13 cellular contexts compared by ENCODE assay signal in genomic region chr16:5110933-5111332, GRCh38. TPM values are rescaled to one million over a fixed set of nuclear protein-coding genes. Genes with fewer than 3 reads are reported as not detected.
"Had no signal": no experiment of that assay in that cellular context is flagged by ENCODE, and none has a peak within 500 bp of the region (broad histone marks: within the 10 kb centered on the region; RNA-seq: fewer than 3 reads in every experiment).

No MANE protein-coding gene starts in this region.

RNA-seq across cellular contexts. Expression of gene C16orf89, which starts 45.2 kb away (rescaled TPM):
- total RNA-seq: activated B cell treated with CpG ODN at 0.5 μM for 24 hours; activated CD4-positive, alpha-beta memory T cell treated with anti-CD3 and anti-CD28 coated beads for 36 hours; activated CD4-positive, alpha-beta T cell treated with anti-CD3 and anti-CD28 coated beads, Interleukin-2, amount 10 ng/mL, durations not matched to agents 24 days and 14 days; activated CD8-positive, alpha-beta memory T cell treated with anti-CD3 and anti-CD28 coated beads for 36 hours; activated CD8-positive, alpha-beta T cell treated with anti-CD3 and anti-CD28 coated beads for 36 hours; activated naive CD4-positive, alpha-beta T cell treated with anti-CD3 and anti-CD28 coated beads for 36 hours; activated naive CD4-positive, alpha-beta T cell treated with anti-CD3 and anti-CD28 coated beads, Interleukin-2, amount 50 U/mL, for 72 hours; activated naive CD8-positive, alpha-beta T cell treated with anti-CD3 and anti-CD28 coated beads for 36 hours; activated T-cell treated with anti-CD3 and anti-CD28 coated beads, Interleukin-2, amount 50 U/mL, for 4 hours; activated T-cell treated with anti-CD3 and anti-CD28 coated beads, Interleukin-2, amount 50 U/mL, for 72 hours; activated T-helper 1 cell treated with anti-CD3 and anti-CD28 coated beads, Interleukin-12 subunit alpha, Interleukin-12 subunit beta, Interleukin-2, Interleukin-4 antibody, amounts not matched to agents 30 ng/mL and 10 ng/mL and 1 ng/mL, durations not matched to agents 14 hours and 24 hours and 36 hours; activated T-helper 17 cell treated with anti-CD3 and anti-CD28 coated beads, Interleukin-2, amount 50 U/mL, for 72 hours; astrocyte had no signal
